Comparison of ENCODE assay signal across 1 cellular context in genomic region chr11:102488208-102488607, GRCh38.
TF ChIP-seq lines count a peak whose summit lies in the region.

No MANE protein-coding gene starts in this region.

TF ChIP-seq in GM12878, 131 proteins besides CTCF, POLR2A, EP300 and RAD21:
- peak; percentile 65; the same call in 1 of the 2 replicates for TF ChIP-seq NFIC (IDR thresholded peaks at IDR 0.05; ENCODE audit: low read depth, low read length)
- 0 out of 2 replicates have a peak, but pooled peaks have one; percentile 14 for TF ChIP-seq CREB1 (IDR thresholded peaks at IDR 0.05; ENCODE audit: low read depth)
- 0 out of 2 replicates have a peak, but pooled peaks have one; percentile 36 for TF ChIP-seq FOXM1 (IDR thresholded peaks at IDR 0.05; ENCODE audit: low read depth, low read length)
- peak; percentile 37; the same call in 1 of the 2 replicates for TF ChIP-seq RUNX3 (IDR thresholded peaks at IDR 0.05; ENCODE audit: low read length)
- TF ChIP-seq PAX5 (IDR thresholded peaks at IDR 0.05; ENCODE audit: borderline replicate concordance, low read depth, low read length): peak; percentile 70; the same call in 1 of the 2 replicates
- TF ChIP-seq SMAD5 (IDR thresholded peaks at IDR 0.05; ENCODE audit: low read depth): no peak
- TF ChIP-seq JUNB (IDR thresholded peaks at IDR 0.05): peak; percentile 69
- peak; percentile 41; the same call in 1 of the 2 replicates for TF ChIP-seq ATF2 (IDR thresholded peaks at IDR 0.05; ENCODE audit: low read length)
- TF ChIP-seq FOS (IDR thresholded peaks at IDR 0.05; ENCODE audit: borderline replicate concordance, extremely low read depth, insufficient read length): no peak
- TF ChIP-seq ASH2L (IDR thresholded peaks at IDR 0.05; ENCODE audit: borderline replicate concordance, low read depth): no peak
- peak; percentile 54; the same call in 1 of the 2 replicates for TF ChIP-seq TCF7 (IDR thresholded peaks at IDR 0.05; ENCODE audit: borderline replicate concordance)
- TF ChIP-seq PML (IDR thresholded peaks at IDR 0.05; ENCODE audit: low read length): 0 out of 2 replicates have a peak, but pooled peaks have one; percentile 41
